Comparison of ENCODE assay signal across 17 cellular contexts in the genomic region with DNA sequence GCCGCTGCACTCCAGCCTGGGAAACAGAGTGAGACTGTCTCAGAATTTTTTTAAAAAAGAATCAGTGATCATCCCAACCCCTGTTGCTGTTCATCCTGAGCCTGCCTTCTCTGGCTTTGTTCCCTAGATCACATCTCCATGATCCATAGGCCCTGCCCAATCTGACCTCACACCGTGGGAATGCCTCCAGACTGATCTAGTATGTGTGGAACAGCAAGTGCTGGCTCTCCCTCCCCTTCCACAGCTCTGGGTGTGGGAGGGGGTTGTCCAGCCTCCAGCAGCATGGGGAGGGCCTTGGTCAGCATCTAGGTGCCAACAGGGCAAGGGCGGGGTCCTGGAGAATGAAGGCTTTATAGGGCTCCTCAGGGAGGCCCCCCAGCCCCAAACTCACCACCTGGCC. TPM values are rescaled to one million over a fixed set of nuclear protein-coding genes. Genes with fewer than 3 reads are reported as not detected.
DNase-seq lines count a peak whose midpoint lies in the region; ATAC-seq and TF ChIP-seq lines count a peak whose summit lies in the region.
"Had no signal": no experiment of that assay in that cellular context is flagged by ENCODE, and none has a peak within 500 bp of the region (broad histone marks: within the 10 kb centered on the region; RNA-seq: fewer than 3 reads in every experiment).

TSS of gene KLK2 (plus strand) at position 384 of the 400 bp plus-strand sequence. CDS start 35 bp downstream, outside the sequence.

- no peak within 1 kb of the TSS for H3K23ac ChIP-seq in neuronal stem cell (ENCODE audit: low read depth, low read length, poor library complexity)

- H3K36me3 ChIP-seq in neuronal stem cell (replicated peaks in 1 of 2; ENCODE audit: control insufficient read depth in 2 of 2, insufficient read depth in 2 of 2, low read length in 2 of 2) (no peaks in the 10 kb centered on the region), thyroid gland (no peaks in the 10 kb centered on the region)

- no CpG with 5 or more reads among the region's 3 CpGs for WGBS in neuronal stem cell (ENCODE audit: extremely low coverage in 2 of 2, insufficient read length in 2 of 2, insufficient replicate concordance in 1 of 2), 2 donors
- 72 to 75% methylated on average over 3 of the region's 3 CpGs for WGBS in thyroid gland, 2 donors

- DNase-seq in LNCaP clone FGC (ENCODE audit: low read depth) = peak; percentile 100
- no peak for DNase-seq in neuronal stem cell (ENCODE audit: low spot score)
- DNase-seq in thyroid gland = peak; percentile 84 to 85
- DNase-seq in NCI-H510A (lab: John Stamatoyannopoulos, UW) = no peak
- no peak for DNase-seq in WTC11 (ENCODE audit: low spot score)
- no peak for DNase-seq in T-helper 2 cell
- DNase-seq: 8988T; C1 segment of cervical spinal cord; Caco-2; CD4-positive, alpha-beta T cell; HCEC 1CT; KBM-7 had no signal

- no peak within 1 kb of the TSS for H3K27ac Mint-ChIP-seq in WTC11
- H3K27ac Mint-ChIP-seq: CD4-positive, alpha-beta T cell; GM23338 had no signal

- TF ChIP-seq POLR2A in thyroid gland (IDR thresholded peaks at IDR 0.05) = peak in 1 of 2 donors; percentile 67

- no peak within 1 kb of the TSS for H2AK5ac ChIP-seq in neuronal stem cell (ENCODE audit: low read depth, low read length)

- POLR2A ChIA-PET in WTC11 (lab: Charles Lee) = no interaction called here

- H3K4me2 ChIP-seq in neuronal stem cell (ENCODE audit: insufficient read depth, low read length, poor library complexity, severe bottlenecking) = no peak within 1 kb of the TSS
- H3K4me2 ChIP-seq: GM23338 had no signal

- CTCF ChIA-PET in WTC11 (lab: Charles Lee) = interaction anchor here (1.3 kb wide), 1 partner anchor 77 kb away, joined by 3 read pairs; no protein-coding TSS in a partner anchor

- no peak for TF ChIP-seq CTCF in 22Rv1 (IDR thresholded peaks at IDR 0.05)
- TF ChIP-seq CTCF in LNCaP clone FGC (IDR thresholded peaks at IDR 0.05; ENCODE audit: control insufficient read depth, extremely low read depth, insufficient read depth) = no peak
- no peak for TF ChIP-seq CTCF in thyroid gland (IDR thresholded peaks at IDR 0.05)
- no peak for TF ChIP-seq CTCF in WTC11 (IDR thresholded peaks at IDR 0.05)

- no peak within 1 kb of the TSS for H3K14ac ChIP-seq in neuronal stem cell (ENCODE audit: low read length)

- H4K8ac ChIP-seq in neuronal stem cell (ENCODE audit: low read depth, low read length) = no peak within 1 kb of the TSS

- H3K4me1 Mint-ChIP-seq in WTC11 = peaks cover 3% of the 10 kb centered on the region; the same call in 1 of the 2 replicates
- H3K4me1 Mint-ChIP-seq: GM23338, IgD-negative memory B cell had no signal

- no peaks in the 10 kb centered on the region for H3K9me3 ChIP-seq in neuronal stem cell (replicated peaks in 1 of 2; ENCODE audit: control insufficient read depth in 2 of 2, insufficient read depth in 1 of 2, low read depth in 1 of 2, low read length in 2 of 2)
- H3K9me3 ChIP-seq in thyroid gland = no peaks in the 10 kb centered on the region
- H3K9me3 ChIP-seq: Caco-2 had no signal

- H4K91ac ChIP-seq in neuronal stem cell (ENCODE audit: low read depth, low read length, poor library complexity) = no peak within 1 kb of the TSS

- H2BK5ac ChIP-seq in neuronal stem cell (ENCODE audit: low read length) = no peak within 1 kb of the TSS

- H2BK120ac ChIP-seq in neuronal stem cell (ENCODE audit: low read depth, low read length) = no peak within 1 kb of the TSS

- H3K79me1 ChIP-seq in neuronal stem cell (ENCODE audit: low read depth, low read length) = no peaks in the 10 kb centered on the region

- H3K9ac ChIP-seq in neuronal stem cell (ENCODE audit: low read depth, low read length, poor library complexity) = peak within 1 kb of the TSS; percentile 10

- H3K4ac ChIP-seq in neuronal stem cell (ENCODE audit: low read length) = no peak within 1 kb of the TSS

- H2BK12ac ChIP-seq in neuronal stem cell (ENCODE audit: low read length) = no peak within 1 kb of the TSS

- peak within 1 kb of the TSS; percentile 22 for H3K18ac ChIP-seq in neuronal stem cell (ENCODE audit: low read length)

- no peak for ATAC-seq in WTC11
- ATAC-seq: GM23338 had no signal

- no peak within 1 kb of the TSS for H2AFZ ChIP-seq in neuronal stem cell (ENCODE audit: low read length)
- H2AFZ ChIP-seq: GM23338 had no signal

- H3K27me3 Mint-ChIP-seq in WTC11 (ENCODE audit: low read depth) = peaks cover 39% of the 10 kb centered on the region

- H3K36me3 Mint-ChIP-seq in WTC11 = no peaks in the 10 kb centered on the region

- peaks cover 0 to 72% (median 3%) of the 10 kb centered on the region in 3 experiments for H3K27me3 ChIP-seq in neuronal stem cell (ENCODE audit: control insufficient read depth in 3 of 3, insufficient read depth in 3 of 3, low read depth in 1 of 3, low read length in 3 of 3)
- no peaks in the 10 kb centered on the region for H3K27me3 ChIP-seq in thyroid gland

- no peaks in the 10 kb centered on the region for H3K9me3 Mint-ChIP-seq in WTC11
- H3K9me3 Mint-ChIP-seq: CD4-positive, alpha-beta T cell had no signal

- intact Hi-C loops in thyroid gland (cut with DNase I) = no loop called here

- H3K4me3 ChIP-seq in LNCaP clone FGC (ENCODE audit: low read depth, low read length) = peak within 1 kb of the TSS; percentile 59
- H3K4me3 ChIP-seq in neuronal stem cell (ENCODE audit: low read length in 2 of 2) = no peak within 1 kb of the TSS
- H3K4me3 ChIP-seq in thyroid gland (replicated peaks in 1 of 3) = no peak within 1 kb of the TSS
- H3K4me3 ChIP-seq: GM23338 had no signal

- H3K4me3 Mint-ChIP-seq in WTC11 = no peak within 1 kb of the TSS
- H3K4me3 Mint-ChIP-seq: CD4-positive, alpha-beta T cell; GM23338; IgD-negative memory B cell had no signal

- H2BK15ac ChIP-seq in neuronal stem cell (ENCODE audit: low read length) = no peak within 1 kb of the TSS

- peak within 1 kb of the TSS; percentile 100 for H3K27ac ChIP-seq in 22Rv1
- H3K27ac ChIP-seq in neuronal stem cell (replicated peaks; ENCODE audit: low read length) = no peak within 1 kb of the TSS
- peak within 1 kb of the TSS; percentile 89 to 99 (median 94) for H3K27ac ChIP-seq in thyroid gland

- H3K4me1 ChIP-seq in neuronal stem cell (ENCODE audit: control insufficient read depth in 2 of 2, insufficient read depth in 1 of 2, low read depth in 1 of 2, low read length in 2 of 2) = no peaks in the 10 kb centered on the region
- H3K4me1 ChIP-seq in thyroid gland = peaks cover 42 to 48% of the 10 kb centered on the region in 2 donors
- H3K4me1 ChIP-seq: Caco-2 had no signal

TF ChIP-seq in WTC11, 78 proteins besides CTCF, POLR2A, EP300 and RAD21:
- TF ChIP-seq SOX15 (CRISPR knock-in tag; IDR thresholded peaks at IDR 0.05) (no peak), NR3C1 (CRISPR knock-in tag; conservative IDR thresholded peaks at IDR 0.05; ENCODE audit: low read depth) (no peak), TEAD4 (CRISPR knock-in tag; IDR thresholded peaks at IDR 0.05) (no peak), CREB1 (CRISPR knock-in tag; IDR thresholded peaks at IDR 0.05) (no peak), ATF2 (CRISPR knock-in tag; IDR thresholded peaks at IDR 0.05; ENCODE audit: borderline replicate concordance, low read depth) (no peak), ETV6 (CRISPR knock-in tag; IDR thresholded peaks at IDR 0.05) (no peak), ZNF219 (CRISPR knock-in tag; IDR thresholded peaks at IDR 0.05; ENCODE audit: borderline replicate concordance) (no peak), FOXK1 (CRISPR knock-in tag; IDR thresholded peaks at IDR 0.05) (no peak), ESRRA (CRISPR knock-in tag; IDR thresholded peaks at IDR 0.05; ENCODE audit: borderline replicate concordance) (no peak), FOXJ3 (CRISPR knock-in tag; IDR thresholded peaks at IDR 0.05; ENCODE audit: borderline replicate concordance) (no peak), E2F4 (CRISPR knock-in tag; IDR thresholded peaks at IDR 0.05; ENCODE audit: borderline replicate concordance, low read depth) (no peak), CREM (CRISPR knock-in tag; IDR thresholded peaks at IDR 0.05) (no peak), NFYB (CRISPR knock-in tag; conservative IDR thresholded peaks at IDR 0.05; ENCODE audit: low read depth) (no peak), OVOL2 (CRISPR knock-in tag; IDR thresholded peaks at IDR 0.05; ENCODE audit: borderline replicate concordance) (no peak)
- TF ChIP-seq, protein P1, sequence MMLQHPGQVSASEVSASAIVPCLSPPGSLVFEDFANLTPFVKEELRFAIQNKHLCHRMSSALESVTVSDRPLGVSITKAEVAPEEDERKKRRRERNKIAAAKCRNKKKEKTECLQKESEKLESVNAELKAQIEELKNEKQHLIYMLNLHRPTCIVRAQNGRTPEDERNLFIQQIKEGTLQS (CRISPR knock-in tag; conservative IDR thresholded peaks at IDR 0.05) = no peak

RNA-seq across cellular contexts. Expression of gene KLK2, which starts in this region (rescaled TPM):
- polyA plus RNA-seq in neuronal stem cell (2013, experiment 1 of 2) = 0.06 TPM
- polyA plus RNA-seq in neuronal stem cell (2013, experiment 2 of 2) = 0.03 TPM
- 10 to 100 TPM in 1 of 4 donors, 1 to 10 TPM in 3; 2.8 to 11.0 (median 5.0) TPM for total RNA-seq in thyroid gland
- total RNA-seq in WTC11 (2021) = 0.18 to 0.46 TPM in 2 of 3 replicates, not detected in the other
- total RNA-seq: A673; Caco-2; CD4-positive, alpha-beta T cell had no signal
- polyA plus RNA-seq: AG04450, IgD-negative memory B cell had no signal

Comparison
In these comparisons a context has a peak if more than half of its experiments do, and no peak if none do; other contexts are left out.
1. DNase-seq: peak in LNCaP clone FGC (single experiment) and thyroid gland (2 of 2); none in neuronal stem cell (single experiment), NCI-H510A (single experiment), WTC11 (single experiment) and T-helper 2 cell (0 of 5).